ENCODE assay signal across 8 cellular contexts in genomic region chr12:75329918-75330826, GRCh38. TPM values are rescaled to one million over a fixed set of nuclear protein-coding genes. Genes with fewer than 3 reads are reported as not detected.
A peak's percentile ranks its signal among the peaks of the same experiment; 100 is the strongest.
DNase-seq lines count a peak whose midpoint lies in the region; ATAC-seq and TF ChIP-seq lines count a peak whose summit lies in the region.

Gene CAPS2, minus strand, starts transcription at chr12:75330324. Its CDS starts 3,826 bp downstream, at chr12:75326498.

- ATAC-seq in CD4-positive, CD25-positive, alpha-beta regulatory T cell (ENCODE audit: low read depth in 2 of 2): peak; percentile 63 to 71
- peak; percentile 79 for ATAC-seq in GM19372 (IDR thresholded peaks at IDR 0.05; ENCODE audit: low read depth, unreplicated experiment)
- peak; percentile 73 for ATAC-seq in HG03469 (IDR thresholded peaks at IDR 0.05; ENCODE audit: unreplicated experiment)
- peak; percentile 92 for ATAC-seq in activated CD8-positive, alpha-beta T cell treated with anti-CD3 and anti-CD28 coated beads for 36 hours
- ATAC-seq in effector memory CD8-positive, alpha-beta T cell (replicated peaks): peak; percentile 81
- peak; percentile 76 for ATAC-seq in memory B cell (ENCODE audit: low read depth)

- CTCF ChIA-PET in activated CD8-positive, alpha-beta T cell treated with anti-CD3 and anti-CD28 coated beads for 36 hours (lab: Charles Lee): interaction anchor here (1.9 kb wide), 1 partner anchor 61 kb away, joined by 6 read pairs; the partner anchor contains the start of gene GLIPR1L2

- peaks cover 73% of the 10 kb centered on the region for H3K27me3 Mint-ChIP-seq in CD4-positive, CD25-positive, alpha-beta regulatory T cell
- peaks cover 43% of the 10 kb centered on the region for H3K27me3 Mint-ChIP-seq in activated CD8-positive, alpha-beta T cell treated with anti-CD3 and anti-CD28 coated beads for 36 hours
- peaks cover 28 to 31% of the 10 kb centered on the region in 2 donors for H3K27me3 Mint-ChIP-seq in effector memory CD8-positive, alpha-beta T cell
- peaks cover 10% of the 10 kb centered on the region for H3K27me3 Mint-ChIP-seq in memory B cell

- peaks cover 13 to 24% (median 16%) of the 10 kb centered on the region in 4 donors for H3K4me1 Mint-ChIP-seq in CD4-positive, CD25-positive, alpha-beta regulatory T cell
- H3K4me1 Mint-ChIP-seq in activated CD8-positive, alpha-beta T cell treated with anti-CD3 and anti-CD28 coated beads for 36 hours (ENCODE audit: low read depth): peaks cover 20% of the 10 kb centered on the region
- peaks cover 16 to 23% of the 10 kb centered on the region in 2 donors for H3K4me1 Mint-ChIP-seq in effector memory CD8-positive, alpha-beta T cell (ENCODE audit: low read depth in 2 of 2)
- H3K4me1 Mint-ChIP-seq in memory B cell: peaks cover 15% of the 10 kb centered on the region

- peaks cover 24% of the 10 kb centered on the region for H3K27me3 ChIP-seq in CD4-positive, CD25-positive, alpha-beta regulatory T cell (ENCODE audit: control insufficient read depth, insufficient read depth, low read length)

- no peak for TF ChIP-seq CTCF in activated CD8-positive, alpha-beta T cell treated with anti-CD3 and anti-CD28 coated beads for 36 hours (IDR thresholded peaks at IDR 0.05)

- H3K4me1 ChIP-seq in CD4-positive, CD25-positive, alpha-beta regulatory T cell (ENCODE audit: control insufficient read depth, insufficient read depth, low read length, poor library complexity, severe bottlenecking): peaks cover 17% of the 10 kb centered on the region

- H3K9me3 Mint-ChIP-seq in CD4-positive, CD25-positive, alpha-beta regulatory T cell: peaks cover 0 to 3% (median 0%) of the 10 kb centered on the region in 7 donors
- H3K9me3 Mint-ChIP-seq in activated CD8-positive, alpha-beta T cell treated with anti-CD3 and anti-CD28 coated beads for 36 hours: no peaks in the 10 kb centered on the region
- no peaks in the 10 kb centered on the region for H3K9me3 Mint-ChIP-seq in effector memory CD8-positive, alpha-beta T cell
- no peaks in the 10 kb centered on the region for H3K9me3 Mint-ChIP-seq in memory B cell

- no peaks in the 10 kb centered on the region for H3K36me3 Mint-ChIP-seq in CD4-positive, CD25-positive, alpha-beta regulatory T cell
- H3K36me3 Mint-ChIP-seq in activated CD8-positive, alpha-beta T cell treated with anti-CD3 and anti-CD28 coated beads for 36 hours (ENCODE audit: low read depth): no peaks in the 10 kb centered on the region
- H3K36me3 Mint-ChIP-seq in effector memory CD8-positive, alpha-beta T cell (ENCODE audit: insufficient read depth): no peaks in the 10 kb centered on the region
- H3K36me3 Mint-ChIP-seq in memory B cell: no peaks in the 10 kb centered on the region

- H3K4me3 ChIP-seq in CD4-positive, CD25-positive, alpha-beta regulatory T cell (ENCODE audit: low read depth, low read length): peak within 1 kb of the TSS; percentile 22

- intact Hi-C loops in activated CD8-positive, alpha-beta T cell treated with anti-CD3 and anti-CD28 coated beads for 36 hours (cut with micrococcal nuclease): loop anchor here (5.0 to 10.0 kb wide), 2 partner anchors 157 to 705 kb away; partner anchors contain the start of gene PHLDA1

- H3K4me3 Mint-ChIP-seq in CD4-positive, CD25-positive, alpha-beta regulatory T cell: peak within 1 kb of the TSS; percentile 24 to 90 (median 86)
- H3K4me3 Mint-ChIP-seq in activated CD8-positive, alpha-beta T cell treated with anti-CD3 and anti-CD28 coated beads for 36 hours: peak within 1 kb of the TSS; percentile 74
- H3K4me3 Mint-ChIP-seq in effector memory CD8-positive, alpha-beta T cell: peak within 1 kb of the TSS; percentile 87 to 88
- peak within 1 kb of the TSS; percentile 91 for H3K4me3 Mint-ChIP-seq in memory B cell

- peak; percentile 25 to 66 (median 48) for DNase-seq in CD4-positive, CD25-positive, alpha-beta regulatory T cell
- DNase-seq in NCI-H526 treated with DMSO at 0.1 percent for 48 hours (lab: John Stamatoyannopoulos, UW): peak; percentile 57
- DNase-seq in activated CD8-positive, alpha-beta T cell treated with anti-CD3 and anti-CD28 coated beads for 36 hours: peak; percentile 78
- DNase-seq in effector memory CD8-positive, alpha-beta T cell: peak; percentile 50 to 63 (median 60)
- peak; percentile 50 to 67 for DNase-seq in memory B cell (ENCODE audit: low spot score in 2 of 2)
- peak; percentile 24 for DNase-seq in stimulated activated CD8-positive, alpha-beta memory T cell treated with anti-CD3 and anti-CD28 coated beads, Interleukin-12 subunit alpha, Interleukin-12 subunit beta, amount 100 ng/mL, for 4 hours (ENCODE audit: low read depth)

- peak within 1 kb of the TSS in 1 of 3 donors; percentile 78 for H3K27ac Mint-ChIP-seq in CD4-positive, CD25-positive, alpha-beta regulatory T cell
- H3K27ac Mint-ChIP-seq in activated CD8-positive, alpha-beta T cell treated with anti-CD3 and anti-CD28 coated beads for 36 hours: no peak within 1 kb of the TSS
- peak within 1 kb of the TSS; percentile 49 to 90 for H3K27ac Mint-ChIP-seq in effector memory CD8-positive, alpha-beta T cell
- H3K27ac Mint-ChIP-seq in memory B cell: peak within 1 kb of the TSS; percentile 16

- no peak within 1 kb of the TSS for H3K27ac ChIP-seq in CD4-positive, CD25-positive, alpha-beta regulatory T cell (ENCODE audit: insufficient read depth, low read length, poor library complexity, severe bottlenecking)

- POLR2A ChIA-PET in activated CD8-positive, alpha-beta T cell treated with anti-CD3 and anti-CD28 coated beads for 36 hours (lab: Charles Lee): interaction anchor here (1.1 kb wide), 1 partner anchor 153 kb away, joined by 4 read pairs; no protein-coding TSS in a partner anchor

- H3K36me3 ChIP-seq in CD4-positive, CD25-positive, alpha-beta regulatory T cell (ENCODE audit: control insufficient read depth, insufficient read depth, low read length): no peaks in the 10 kb centered on the region

- H3K9me3 ChIP-seq in CD4-positive, CD25-positive, alpha-beta regulatory T cell (ENCODE audit: control insufficient read depth in 2 of 2, low read length in 2 of 2): no peaks in the 10 kb centered on the region

RNA-seq across cellular contexts. Expression of gene CAPS2, which starts in this region (rescaled TPM):
- total RNA-seq in CD4-positive, CD25-positive, alpha-beta regulatory T cell: 5.1 TPM
- polyA plus RNA-seq in CD4-positive, CD25-positive, alpha-beta regulatory T cell: 1 to 10 TPM; 1.5 to 2.8 (median 2.4) TPM
- 1 to 10 TPM; 3.0 to 3.2 TPM for total RNA-seq in activated CD8-positive, alpha-beta T cell treated with anti-CD3 and anti-CD28 coated beads for 36 hours

Comparison
In these comparisons a context has a peak if more than half of its experiments do, and no peak if none do; other contexts are left out.
1. DNase-seq: peak in every context shown above with its lines; median percentile 78 in activated CD8-positive, alpha-beta T cell treated with anti-CD3 and anti-CD28 coated beads for 36 hours; 60 in effector memory CD8-positive, alpha-beta T cell; 58 in memory B cell; 57 in NCI-H526 treated with DMSO at 0.1 percent for 48 hours; 48 in CD4-positive, CD25-positive, alpha-beta regulatory T cell; 24 in stimulated activated CD8-positive, alpha-beta memory T cell treated with anti-CD3 and anti-CD28 coated beads, Interleukin-12 subunit alpha, Interleukin-12 subunit beta, amount 100 ng/mL, for 4 hours.